26 cellular contexts compared by ENCODE assay signal in genomic region chr15:75751116-75751875, GRCh38. TPM values are rescaled to one million over a fixed set of nuclear protein-coding genes. Genes with fewer than 3 reads are reported as not detected.
DNase-seq lines count a peak whose midpoint lies in the region; ATAC-seq and TF ChIP-seq lines count a peak whose summit lies in the region.
"Had no signal": no experiment of that assay in that cellular context is flagged by ENCODE, and none has a peak within 500 bp of the region (broad histone marks: within the 10 kb centered on the region; RNA-seq: fewer than 3 reads in every experiment).

No MANE protein-coding gene starts in this region.

- TF ChIP-seq CTCF in spleen (IDR thresholded peaks at IDR 0.05 in 8 of 11, conservative IDR thresholded peaks at IDR 0.05 in 3 of 11) = no peak

- peak; percentile 47 for DNase-seq in activated CD8-positive, alpha-beta memory T cell treated with anti-CD3 and anti-CD28 coated beads, Interleukin-2, amount 50 U/mL, for 48 hours
- no peak for DNase-seq in activated CD8-positive, alpha-beta memory T cell treated with anti-CD3 and anti-CD28 coated beads for 24 hours
- DNase-seq in islet precursor cell = peak; percentile 43
- DNase-seq in spleen = peak; percentile 61
- no peak for DNase-seq in COR-L47 (lab: John Stamatoyannopoulos, UW)
- DNase-seq in sciatic nerve (ENCODE audit: low spot score) = no peak
- no peak for DNase-seq in activated T-helper 1 cell treated with anti-CD3 and anti-CD28 coated beads, Interleukin-12 subunit alpha, Interleukin-12 subunit beta, Interleukin-2, Interleukin-4 antibody, amounts not matched to agents 30 ng/mL and 10 ng/mL and 1 ng/mL, durations not matched to agents 14 hours and 24 hours and 36 hours (ENCODE audit: low spot score)
- DNase-seq: 8988T; ACHN; BE2C; CD4-positive, CD25-positive, alpha-beta regulatory T cell; GOT3; HFFc6; KBM-7; MG63; NCI-H1105 treated with DMSO at 0.1 percent for 48 hours; NCI-H1694; NCI-H2029 treated with DMSO at 0.1 percent for 48 hours; NCI-H446 treated with DMSO at 0.1 percent for 48 hours; NCI-H526; NCI-H82; NK-92 treated with Interleukin-12 subunit alpha and Interleukin-12 subunit beta, amount 100 ng/mL, for 24 hours; Right ventricle myocardium superior; RPMI8226 had no signal

- peaks cover 0 to 11% (median 0%) of the 10 kb centered on the region in 7 donors for H3K27me3 ChIP-seq in spleen (replicated peaks in 1 of 7)
- H3K27me3 ChIP-seq: BE2C, MG63, SJSA1 had no signal

- intact Hi-C loops in spleen (cut with DNase I; ENCODE audit: low total_unique reads) (no loop called here), sciatic nerve (cut with DNase I) (no loop called here)
- intact Hi-C loops in activated T-helper 1 cell treated with anti-CD3 and anti-CD28 coated beads, Interleukin-12 subunit alpha, Interleukin-12 subunit beta, Interleukin-2, Interleukin-4 antibody, amounts not matched to agents 30 ng/mL and 10 ng/mL and 1 ng/mL, durations not matched to agents 14 hours and 24 hours and 36 hours (cut with micrococcal nuclease) = no loop called here

- peaks cover 0 to 16% (median 2%) of the 10 kb centered on the region in 6 donors for H3K4me1 ChIP-seq in spleen
- H3K4me1 ChIP-seq: BE2C, HAP-1, SJSA1 had no signal

- H3K27me3 Mint-ChIP-seq in activated T-helper 1 cell treated with anti-CD3 and anti-CD28 coated beads, Interleukin-12 subunit alpha, Interleukin-12 subunit beta, Interleukin-2, Interleukin-4 antibody, amounts not matched to agents 30 ng/mL and 10 ng/mL and 1 ng/mL, durations not matched to agents 14 hours and 24 hours and 36 hours (ENCODE audit: insufficient read depth) = peaks cover 26% of the 10 kb centered on the region

- no peaks in the 10 kb centered on the region for H3K9me3 ChIP-seq in spleen
- H3K9me3 ChIP-seq: BE2C, HAP-1, MG63, SJSA1 had no signal

- TF ChIP-seq POLR2A in spleen (IDR thresholded peaks at IDR 0.05) = no peak

- no peak for ATAC-seq in sciatic nerve

- peaks cover 10% of the 10 kb centered on the region for H3K4me1 Mint-ChIP-seq in activated T-helper 1 cell treated with anti-CD3 and anti-CD28 coated beads, Interleukin-12 subunit alpha, Interleukin-12 subunit beta, Interleukin-2, Interleukin-4 antibody, amounts not matched to agents 30 ng/mL and 10 ng/mL and 1 ng/mL, durations not matched to agents 14 hours and 24 hours and 36 hours (ENCODE audit: low read depth)

- 43 to 89% (median 58%) methylated on average over 2 of the region's 2 CpGs for WGBS in spleen, 5 donors

- H3K27ac ChIP-seq in spleen = no peak overlapping the region
- H3K27ac ChIP-seq: SJSA1 had no signal

- H3K9me3 Mint-ChIP-seq in activated T-helper 1 cell treated with anti-CD3 and anti-CD28 coated beads, Interleukin-12 subunit alpha, Interleukin-12 subunit beta, Interleukin-2, Interleukin-4 antibody, amounts not matched to agents 30 ng/mL and 10 ng/mL and 1 ng/mL, durations not matched to agents 14 hours and 24 hours and 36 hours = no peaks in the 10 kb centered on the region
- H3K9me3 Mint-ChIP-seq: CD4-positive, CD25-positive, alpha-beta regulatory T cell; HFFc6 had no signal

- no peaks in the 10 kb centered on the region for H3K36me3 Mint-ChIP-seq in activated T-helper 1 cell treated with anti-CD3 and anti-CD28 coated beads, Interleukin-12 subunit alpha, Interleukin-12 subunit beta, Interleukin-2, Interleukin-4 antibody, amounts not matched to agents 30 ng/mL and 10 ng/mL and 1 ng/mL, durations not matched to agents 14 hours and 24 hours and 36 hours (ENCODE audit: low read depth)
- H3K36me3 Mint-ChIP-seq: CD4-positive, CD25-positive, alpha-beta regulatory T cell had no signal

- no peak overlapping the region for H3K4me3 ChIP-seq in spleen
- H3K4me3 ChIP-seq: HAP-1, MG63, SJSA1 had no signal

- no peaks in the 10 kb centered on the region for H3K36me3 ChIP-seq in spleen
- H3K36me3 ChIP-seq: BE2C, HAP-1, MG63, SJSA1 had no signal

- H3K27ac Mint-ChIP-seq in activated T-helper 1 cell treated with anti-CD3 and anti-CD28 coated beads, Interleukin-12 subunit alpha, Interleukin-12 subunit beta, Interleukin-2, Interleukin-4 antibody, amounts not matched to agents 30 ng/mL and 10 ng/mL and 1 ng/mL, durations not matched to agents 14 hours and 24 hours and 36 hours = no peak overlapping the region
- H3K27ac Mint-ChIP-seq: CD4-positive, CD25-positive, alpha-beta regulatory T cell; HFFc6 had no signal

- no peak overlapping the region for H3K4me3 Mint-ChIP-seq in activated T-helper 1 cell treated with anti-CD3 and anti-CD28 coated beads, Interleukin-12 subunit alpha, Interleukin-12 subunit beta, Interleukin-2, Interleukin-4 antibody, amounts not matched to agents 30 ng/mL and 10 ng/mL and 1 ng/mL, durations not matched to agents 14 hours and 24 hours and 36 hours
- H3K4me3 Mint-ChIP-seq: CD4-positive, CD25-positive, alpha-beta regulatory T cell; HFFc6 had no signal

RNA-seq across cellular contexts. Expression of gene CSPG4, which starts 38.6 kb away (rescaled TPM):
- total RNA-seq in spleen (10 to 100 TPM in 4 of 7 donors, 1 to 10 TPM in 3; 4.1 to 28.6 (median 10.2) TPM), sciatic nerve (57.5 TPM)
- polyA plus RNA-seq in spleen = 1 to 10 TPM in 2 of 3 donors, under 1 TPM in 1; 0.89 to 4.9 (median 1.3) TPM
- not detected in 2 replicates for total RNA-seq in activated T-helper 1 cell treated with anti-CD3 and anti-CD28 coated beads, Interleukin-12 subunit alpha, Interleukin-12 subunit beta, Interleukin-2, Interleukin-4 antibody, amounts not matched to agents 30 ng/mL and 10 ng/mL and 1 ng/mL, durations not matched to agents 14 hours and 24 hours and 36 hours
- total RNA-seq: CD4-positive, CD25-positive, alpha-beta regulatory T cell had no signal
- polyA plus RNA-seq: CD4-positive, CD25-positive, alpha-beta regulatory T cell had no signal

Comparison
In these comparisons a context has a peak if more than half of its experiments do, and no peak if none do; other contexts are left out.
1. DNase-seq: peak in activated CD8-positive, alpha-beta memory T cell treated with anti-CD3 and anti-CD28 coated beads, Interleukin-2, amount 50 U/mL, for 48 hours (single experiment), islet precursor cell (single experiment) and spleen (single experiment); none in activated CD8-positive, alpha-beta memory T cell treated with anti-CD3 and anti-CD28 coated beads for 24 hours (single experiment), COR-L47 (single experiment), sciatic nerve (single experiment) and activated T-helper 1 cell treated with anti-CD3 and anti-CD28 coated beads, Interleukin-12 subunit alpha, Interleukin-12 subunit beta, Interleukin-2, Interleukin-4 antibody, amounts not matched to agents 30 ng/mL and 10 ng/mL and 1 ng/mL, durations not matched to agents 14 hours and 24 hours and 36 hours (single experiment).